Comparison of ENCODE assay signal across 1 cellular context in the genomic region with DNA sequence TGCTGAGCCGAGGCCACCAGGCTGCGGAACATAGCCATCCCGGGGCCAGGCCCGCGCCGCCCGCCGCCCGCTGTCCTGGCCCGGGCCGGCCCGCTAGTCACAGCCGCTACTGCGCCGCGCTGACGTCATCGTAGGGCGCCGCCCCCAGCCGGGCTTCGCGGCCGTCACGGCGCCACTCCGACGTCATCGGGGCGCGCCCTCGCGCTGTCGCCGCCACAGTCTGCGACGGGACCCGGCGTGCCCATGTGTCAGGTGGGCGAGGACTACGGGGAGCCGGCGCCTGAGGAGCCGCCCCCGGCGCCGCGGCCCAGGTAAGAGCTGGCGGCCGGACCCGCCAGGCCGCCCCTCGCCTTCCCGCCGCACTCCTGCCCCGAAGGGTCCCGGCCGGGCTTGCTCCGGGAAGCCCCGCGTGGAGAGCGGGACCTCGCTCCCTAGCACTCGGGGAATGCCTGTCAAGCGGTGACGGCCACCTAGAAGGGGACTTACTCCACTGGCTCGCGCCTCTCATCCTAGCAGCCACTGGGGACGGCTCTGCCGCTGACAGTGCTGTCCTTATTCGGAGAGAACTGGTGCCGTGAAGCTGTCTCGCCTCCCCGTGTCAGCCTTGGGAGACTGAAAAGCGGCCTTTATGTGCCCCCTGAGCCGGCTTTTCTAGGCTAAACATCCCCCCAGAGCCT.
A peak's percentile ranks its signal among the peaks of the same experiment; 100 is the strongest.
TF ChIP-seq lines count a peak whose summit lies in the region.

A gene (plus strand): TSS at position 216 of the 677 bp plus-strand sequence. CDS start 28 bp downstream, at position 244.
A gene with protein sequence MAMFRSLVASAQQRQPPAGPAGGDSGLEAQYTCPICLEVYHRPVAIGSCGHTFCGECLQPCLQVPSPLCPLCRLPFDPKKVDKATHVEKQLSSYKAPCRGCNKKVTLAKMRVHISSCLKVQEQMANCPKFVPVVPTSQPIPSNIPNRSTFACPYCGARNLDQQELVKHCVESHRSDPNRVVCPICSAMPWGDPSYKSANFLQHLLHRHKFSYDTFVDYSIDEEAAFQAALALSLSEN (minus strand): TSS at position 121 of the 677 bp plus-strand sequence. CDS start 83 bp downstream, at position 38.

TF ChIP-seq in HepG2, 621 proteins besides CTCF, POLR2A, EP300 and RAD21 (continued from another document and continues in another):
- TF ChIP-seq, protein P1, sequence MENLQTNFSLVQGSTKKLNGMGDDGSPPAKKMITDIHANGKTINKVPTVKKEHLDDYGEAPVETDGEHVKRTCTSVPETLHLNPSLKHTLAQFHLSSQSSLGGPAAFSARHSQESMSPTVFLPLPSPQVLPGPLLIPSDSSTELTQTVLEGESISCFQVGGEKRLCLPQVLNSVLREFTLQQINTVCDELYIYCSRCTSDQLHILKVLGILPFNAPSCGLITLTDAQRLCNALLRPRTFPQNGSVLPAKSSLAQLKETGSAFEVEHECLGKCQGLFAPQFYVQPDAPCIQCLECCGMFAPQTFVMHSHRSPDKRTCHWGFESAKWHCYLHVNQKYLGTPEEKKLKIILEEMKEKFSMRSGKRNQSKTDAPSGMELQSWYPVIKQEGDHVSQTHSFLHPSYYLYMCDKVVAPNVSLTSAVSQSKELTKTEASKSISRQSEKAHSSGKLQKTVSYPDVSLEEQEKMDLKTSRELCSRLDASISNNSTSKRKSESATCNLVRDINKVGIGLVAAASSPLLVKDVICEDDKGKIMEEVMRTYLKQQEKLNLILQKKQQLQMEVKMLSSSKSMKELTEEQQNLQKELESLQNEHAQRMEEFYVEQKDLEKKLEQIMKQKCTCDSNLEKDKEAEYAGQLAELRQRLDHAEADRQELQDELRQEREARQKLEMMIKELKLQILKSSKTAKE (CRISPR knock-in tag; IDR thresholded peaks at IDR 0.05; ENCODE audit: borderline replicate concordance): no peak
- TF ChIP-seq SNRNP70 (IDR thresholded peaks at IDR 0.05; ENCODE audit: low read depth, low read length) (no peak), MEIS1 (CRISPR knock-in tag; IDR thresholded peaks at IDR 0.05; ENCODE audit: borderline replicate concordance) (peak; percentile 85), RARG (CRISPR knock-in tag; IDR thresholded peaks at IDR 0.05; ENCODE audit: low read depth) (no peak), U2AF2 (IDR thresholded peaks at IDR 0.05; ENCODE audit: low read depth, low read length) (no peak), HOXA5 (CRISPR knock-in tag; IDR thresholded peaks at IDR 0.05) (peak; percentile 81), ZNF484 (CRISPR knock-in tag; IDR thresholded peaks at IDR 0.05; ENCODE audit: borderline replicate concordance, low read depth) (no peak), ERF (CRISPR knock-in tag; IDR thresholded peaks at IDR 0.05) (peak; percentile 89), ZNF350 (CRISPR knock-in tag; IDR thresholded peaks at IDR 0.05; ENCODE audit: borderline replicate concordance, low read depth) (no peak; the same call in 1 of the 2 replicates), MBD4 (IDR thresholded peaks at IDR 0.05; ENCODE audit: borderline replicate concordance, low read length) (no peak), ZNF713 (CRISPR knock-in tag; IDR thresholded peaks at IDR 0.05) (no peak), EEA1 (CRISPR knock-in tag; IDR thresholded peaks at IDR 0.05; ENCODE audit: borderline replicate concordance) (peak; percentile 54; the same call in 1 of the 2 replicates), XRCC5 (optimal IDR thresholded peaks at IDR 0.05; ENCODE audit: low read length) (peak; percentile 81)
- TF ChIP-seq, protein P2, sequence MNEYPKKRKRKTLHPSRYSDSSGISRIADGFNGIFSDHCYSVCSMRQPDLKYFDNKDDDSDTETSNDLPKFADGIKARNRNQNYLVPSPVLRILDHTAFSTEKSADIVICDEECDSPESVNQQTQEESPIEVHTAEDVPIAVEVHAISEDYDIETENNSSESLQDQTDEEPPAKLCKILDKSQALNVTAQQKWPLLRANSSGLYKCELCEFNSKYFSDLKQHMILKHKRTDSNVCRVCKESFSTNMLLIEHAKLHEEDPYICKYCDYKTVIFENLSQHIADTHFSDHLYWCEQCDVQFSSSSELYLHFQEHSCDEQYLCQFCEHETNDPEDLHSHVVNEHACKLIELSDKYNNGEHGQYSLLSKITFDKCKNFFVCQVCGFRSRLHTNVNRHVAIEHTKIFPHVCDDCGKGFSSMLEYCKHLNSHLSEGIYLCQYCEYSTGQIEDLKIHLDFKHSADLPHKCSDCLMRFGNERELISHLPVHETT (CRISPR knock-in tag; conservative IDR thresholded peaks at IDR 0.05): peak; percentile 57; the same call in 1 of the 2 replicates
- TF ChIP-seq, protein P3, sequence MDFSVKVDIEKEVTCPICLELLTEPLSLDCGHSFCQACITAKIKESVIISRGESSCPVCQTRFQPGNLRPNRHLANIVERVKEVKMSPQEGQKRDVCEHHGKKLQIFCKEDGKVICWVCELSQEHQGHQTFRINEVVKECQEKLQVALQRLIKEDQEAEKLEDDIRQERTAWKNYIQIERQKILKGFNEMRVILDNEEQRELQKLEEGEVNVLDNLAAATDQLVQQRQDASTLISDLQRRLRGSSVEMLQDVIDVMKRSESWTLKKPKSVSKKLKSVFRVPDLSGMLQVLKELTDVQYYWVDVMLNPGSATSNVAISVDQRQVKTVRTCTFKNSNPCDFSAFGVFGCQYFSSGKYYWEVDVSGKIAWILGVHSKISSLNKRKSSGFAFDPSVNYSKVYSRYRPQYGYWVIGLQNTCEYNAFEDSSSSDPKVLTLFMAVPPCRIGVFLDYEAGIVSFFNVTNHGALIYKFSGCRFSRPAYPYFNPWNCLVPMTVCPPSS (IDR thresholded peaks at IDR 0.05): no peak
- TF ChIP-seq, protein P4, sequence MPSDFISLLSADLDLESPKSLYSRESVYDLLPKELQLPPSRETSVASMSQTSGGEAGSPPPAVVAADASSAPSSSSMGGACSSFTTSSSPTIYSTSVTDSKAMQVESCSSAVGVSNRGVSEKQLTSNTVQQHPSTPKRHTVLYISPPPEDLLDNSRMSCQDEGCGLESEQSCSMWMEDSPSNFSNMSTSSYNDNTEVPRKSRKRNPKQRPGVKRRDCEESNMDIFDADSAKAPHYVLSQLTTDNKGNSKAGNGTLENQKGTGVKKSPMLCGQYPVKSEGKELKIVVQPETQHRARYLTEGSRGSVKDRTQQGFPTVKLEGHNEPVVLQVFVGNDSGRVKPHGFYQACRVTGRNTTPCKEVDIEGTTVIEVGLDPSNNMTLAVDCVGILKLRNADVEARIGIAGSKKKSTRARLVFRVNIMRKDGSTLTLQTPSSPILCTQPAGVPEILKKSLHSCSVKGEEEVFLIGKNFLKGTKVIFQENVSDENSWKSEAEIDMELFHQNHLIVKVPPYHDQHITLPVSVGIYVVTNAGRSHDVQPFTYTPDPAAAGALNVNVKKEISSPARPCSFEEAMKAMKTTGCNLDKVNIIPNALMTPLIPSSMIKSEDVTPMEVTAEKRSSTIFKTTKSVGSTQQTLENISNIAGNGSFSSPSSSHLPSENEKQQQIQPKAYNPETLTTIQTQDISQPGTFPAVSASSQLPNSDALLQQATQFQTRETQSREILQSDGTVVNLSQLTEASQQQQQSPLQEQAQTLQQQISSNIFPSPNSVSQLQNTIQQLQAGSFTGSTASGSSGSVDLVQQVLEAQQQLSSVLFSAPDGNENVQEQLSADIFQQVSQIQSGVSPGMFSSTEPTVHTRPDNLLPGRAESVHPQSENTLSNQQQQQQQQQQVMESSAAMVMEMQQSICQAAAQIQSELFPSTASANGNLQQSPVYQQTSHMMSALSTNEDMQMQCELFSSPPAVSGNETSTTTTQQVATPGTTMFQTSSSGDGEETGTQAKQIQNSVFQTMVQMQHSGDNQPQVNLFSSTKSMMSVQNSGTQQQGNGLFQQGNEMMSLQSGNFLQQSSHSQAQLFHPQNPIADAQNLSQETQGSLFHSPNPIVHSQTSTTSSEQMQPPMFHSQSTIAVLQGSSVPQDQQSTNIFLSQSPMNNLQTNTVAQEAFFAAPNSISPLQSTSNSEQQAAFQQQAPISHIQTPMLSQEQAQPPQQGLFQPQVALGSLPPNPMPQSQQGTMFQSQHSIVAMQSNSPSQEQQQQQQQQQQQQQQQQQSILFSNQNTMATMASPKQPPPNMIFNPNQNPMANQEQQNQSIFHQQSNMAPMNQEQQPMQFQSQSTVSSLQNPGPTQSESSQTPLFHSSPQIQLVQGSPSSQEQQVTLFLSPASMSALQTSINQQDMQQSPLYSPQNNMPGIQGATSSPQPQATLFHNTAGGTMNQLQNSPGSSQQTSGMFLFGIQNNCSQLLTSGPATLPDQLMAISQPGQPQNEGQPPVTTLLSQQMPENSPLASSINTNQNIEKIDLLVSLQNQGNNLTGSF (CRISPR knock-in tag; IDR thresholded peaks at IDR 0.05): peak; percentile 87
- TF ChIP-seq, protein P5, sequence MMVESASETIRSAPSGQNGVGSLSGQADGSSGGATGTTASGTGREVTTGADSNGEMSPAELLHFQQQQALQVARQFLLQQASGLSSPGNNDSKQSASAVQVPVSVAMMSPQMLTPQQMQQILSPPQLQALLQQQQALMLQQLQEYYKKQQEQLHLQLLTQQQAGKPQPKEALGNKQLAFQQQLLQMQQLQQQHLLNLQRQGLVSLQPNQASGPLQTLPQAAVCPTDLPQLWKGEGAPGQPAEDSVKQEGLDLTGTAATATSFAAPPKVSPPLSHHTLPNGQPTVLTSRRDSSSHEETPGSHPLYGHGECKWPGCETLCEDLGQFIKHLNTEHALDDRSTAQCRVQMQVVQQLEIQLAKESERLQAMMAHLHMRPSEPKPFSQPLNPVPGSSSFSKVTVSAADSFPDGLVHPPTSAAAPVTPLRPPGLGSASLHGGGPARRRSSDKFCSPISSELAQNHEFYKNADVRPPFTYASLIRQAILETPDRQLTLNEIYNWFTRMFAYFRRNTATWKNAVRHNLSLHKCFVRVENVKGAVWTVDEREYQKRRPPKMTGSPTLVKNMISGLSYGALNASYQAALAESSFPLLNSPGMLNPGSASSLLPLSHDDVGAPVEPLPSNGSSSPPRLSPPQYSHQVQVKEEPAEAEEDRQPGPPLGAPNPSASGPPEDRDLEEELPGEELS (CRISPR knock-in tag; IDR thresholded peaks at IDR 0.05): peak; percentile 31; the same call in 1 of the 2 replicates
- TF ChIP-seq, protein P6, sequence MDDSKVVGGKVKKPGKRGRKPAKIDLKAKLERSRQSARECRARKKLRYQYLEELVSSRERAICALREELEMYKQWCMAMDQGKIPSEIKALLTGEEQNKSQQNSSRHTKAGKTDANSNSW (CRISPR knock-in tag; IDR thresholded peaks at IDR 0.05; ENCODE audit: borderline replicate concordance): 0 out of 2 replicates have a peak, but pooled peaks have one; percentile 71
- TF ChIP-seq, protein P7, sequence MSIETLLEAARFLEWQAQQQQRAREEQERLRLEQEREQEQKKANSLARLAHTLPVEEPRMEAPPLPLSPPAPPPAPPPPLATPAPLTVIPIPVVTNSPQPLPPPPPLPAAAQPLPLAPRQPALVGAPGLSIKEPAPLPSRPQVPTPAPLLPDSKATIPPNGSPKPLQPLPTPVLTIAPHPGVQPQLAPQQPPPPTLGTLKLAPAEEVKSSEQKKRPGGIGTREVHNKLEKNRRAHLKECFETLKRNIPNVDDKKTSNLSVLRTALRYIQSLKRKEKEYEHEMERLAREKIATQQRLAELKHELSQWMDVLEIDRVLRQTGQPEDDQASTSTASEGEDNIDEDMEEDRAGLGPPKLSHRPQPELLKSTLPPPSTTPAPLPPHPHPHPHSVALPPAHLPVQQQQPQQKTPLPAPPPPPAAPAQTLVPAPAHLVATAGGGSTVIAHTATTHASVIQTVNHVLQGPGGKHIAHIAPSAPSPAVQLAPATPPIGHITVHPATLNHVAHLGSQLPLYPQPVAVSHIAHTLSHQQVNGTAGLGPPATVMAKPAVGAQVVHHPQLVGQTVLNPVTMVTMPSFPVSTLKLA (IDR thresholded peaks at IDR 0.05): peak; percentile 83
- TF ChIP-seq, protein P8, sequence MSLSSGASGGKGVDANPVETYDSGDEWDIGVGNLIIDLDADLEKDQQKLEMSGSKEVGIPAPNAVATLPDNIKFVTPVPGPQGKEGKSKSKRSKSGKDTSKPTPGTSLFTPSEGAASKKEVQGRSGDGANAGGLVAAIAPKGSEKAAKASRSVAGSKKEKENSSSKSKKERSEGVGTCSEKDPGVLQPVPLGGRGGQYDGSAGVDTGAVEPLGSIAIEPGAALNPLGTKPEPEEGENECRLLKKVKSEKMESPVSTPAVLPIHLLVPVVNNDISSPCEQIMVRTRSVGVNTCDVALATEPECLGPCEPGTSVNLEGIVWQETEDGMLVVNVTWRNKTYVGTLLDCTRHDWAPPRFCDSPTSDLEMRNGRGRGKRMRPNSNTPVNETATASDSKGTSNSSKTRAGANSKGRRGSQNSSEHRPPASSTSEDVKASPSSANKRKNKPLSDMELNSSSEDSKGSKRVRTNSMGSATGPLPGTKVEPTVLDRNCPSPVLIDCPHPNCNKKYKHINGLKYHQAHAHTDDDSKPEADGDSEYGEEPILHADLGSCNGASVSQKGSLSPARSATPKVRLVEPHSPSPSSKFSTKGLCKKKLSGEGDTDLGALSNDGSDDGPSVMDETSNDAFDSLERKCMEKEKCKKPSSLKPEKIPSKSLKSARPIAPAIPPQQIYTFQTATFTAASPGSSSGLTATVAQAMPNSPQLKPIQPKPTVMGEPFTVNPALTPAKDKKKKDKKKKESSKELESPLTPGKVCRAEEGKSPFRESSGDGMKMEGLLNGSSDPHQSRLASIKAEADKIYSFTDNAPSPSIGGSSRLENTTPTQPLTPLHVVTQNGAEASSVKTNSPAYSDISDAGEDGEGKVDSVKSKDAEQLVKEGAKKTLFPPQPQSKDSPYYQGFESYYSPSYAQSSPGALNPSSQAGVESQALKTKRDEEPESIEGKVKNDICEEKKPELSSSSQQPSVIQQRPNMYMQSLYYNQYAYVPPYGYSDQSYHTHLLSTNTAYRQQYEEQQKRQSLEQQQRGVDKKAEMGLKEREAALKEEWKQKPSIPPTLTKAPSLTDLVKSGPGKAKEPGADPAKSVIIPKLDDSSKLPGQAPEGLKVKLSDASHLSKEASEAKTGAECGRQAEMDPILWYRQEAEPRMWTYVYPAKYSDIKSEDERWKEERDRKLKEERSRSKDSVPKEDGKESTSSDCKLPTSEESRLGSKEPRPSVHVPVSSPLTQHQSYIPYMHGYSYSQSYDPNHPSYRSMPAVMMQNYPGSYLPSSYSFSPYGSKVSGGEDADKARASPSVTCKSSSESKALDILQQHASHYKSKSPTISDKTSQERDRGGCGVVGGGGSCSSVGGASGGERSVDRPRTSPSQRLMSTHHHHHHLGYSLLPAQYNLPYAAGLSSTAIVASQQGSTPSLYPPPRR (CRISPR knock-in tag; IDR thresholded peaks at IDR 0.05; ENCODE audit: borderline replicate concordance): no peak
- TF ChIP-seq, protein P9, sequence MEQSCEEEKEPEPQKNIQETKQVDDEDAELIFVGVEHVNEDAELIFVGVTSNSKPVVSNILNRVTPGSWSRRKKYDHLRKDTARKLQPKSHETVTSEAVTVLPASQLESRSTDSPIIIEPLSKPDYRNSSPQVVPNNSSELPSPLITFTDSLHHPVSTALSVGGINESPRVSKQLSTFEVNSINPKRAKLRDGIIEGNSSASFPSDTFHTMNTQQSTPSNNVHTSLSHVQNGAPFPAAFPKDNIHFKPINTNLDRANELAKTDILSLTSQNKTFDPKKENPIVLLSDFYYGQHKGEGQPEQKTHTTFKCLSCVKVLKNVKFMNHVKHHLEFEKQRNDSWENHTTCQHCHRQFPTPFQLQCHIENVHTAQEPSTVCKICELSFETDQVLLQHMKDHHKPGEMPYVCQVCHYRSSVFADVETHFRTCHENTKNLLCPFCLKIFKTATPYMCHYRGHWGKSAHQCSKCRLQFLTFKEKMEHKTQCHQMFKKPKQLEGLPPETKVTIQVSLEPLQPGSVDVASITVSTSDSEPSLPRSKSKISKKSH (CRISPR knock-in tag; IDR thresholded peaks at IDR 0.05; ENCODE audit: borderline replicate concordance): no peak
